16 cellular contexts compared by ENCODE assay signal in the genomic region with DNA sequence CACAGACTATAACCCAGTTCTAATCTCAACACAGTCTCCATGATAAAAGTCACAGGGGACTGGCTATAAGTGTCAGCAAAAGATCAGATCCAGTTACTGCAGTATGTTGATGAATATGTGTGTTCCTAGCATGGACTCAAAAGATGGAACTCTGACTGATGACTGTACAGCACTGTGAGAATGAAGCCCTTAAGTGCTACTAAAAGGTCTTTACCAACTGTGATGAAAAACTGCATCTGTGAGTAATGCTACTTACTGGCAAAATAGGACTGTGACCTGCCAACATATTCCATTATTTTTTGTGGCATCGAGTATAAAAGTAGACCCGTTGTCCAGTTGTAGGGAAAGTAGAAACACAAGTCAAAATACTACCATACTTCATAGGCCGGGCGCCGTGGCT.
DNase-seq lines count a peak whose midpoint lies in the region; TF ChIP-seq lines count a peak whose summit lies in the region.
"Had no signal": no experiment of that assay in that cellular context is flagged by ENCODE, and none has a peak within 500 bp of the region (broad histone marks: within the 10 kb centered on the region; RNA-seq: fewer than 3 reads in every experiment).

No MANE protein-coding gene starts in this region.

- H3K79me2 ChIP-seq in osteoblast (ENCODE audit: insufficient read depth, low read length) = no peaks in the 10 kb centered on the region

- no peak overlapping the region for H2AFZ ChIP-seq in osteoblast (ENCODE audit: low read length)

- H3K27ac ChIP-seq in osteoblast (ENCODE audit: low read depth, low read length) = no peak overlapping the region
- H3K27ac ChIP-seq: BLaER1, C4-2B had no signal

- DNase-seq in BJ (ENCODE audit: low read depth) = peak; percentile 18
- peak; percentile 29 for DNase-seq in adipocyte (ENCODE audit: low read depth)
- DNase-seq in fibroblast of gingiva (ENCODE audit: low read depth) = peak; percentile 26
- no peak for DNase-seq in osteoblast (ENCODE audit: insufficient read length, low spot score, missing footprints)
- no peak for DNase-seq in NCI-H2171 treated with DMSO at 0.1 percent for 48 hours (lab: John Stamatoyannopoulos, UW)
- no peak for DNase-seq in KG1 (lab: John Stamatoyannopoulos, UW)
- no peak for DNase-seq in ACHN
- DNase-seq: CD4-positive, CD25-positive, alpha-beta regulatory T cell; CD8-positive, alpha-beta T cell; DMS 273 treated with DMSO at 0.1 percent for 48 hours; DMS79 treated with DMSO at 0.1 percent for 48 hours; GOT3; HFFc6 had no signal

- POLR2A ChIA-PET in BJ (lab: Charles Lee) = no interaction called here

- in situ Hi-C loops in ACHN (cut with HindIII; ENCODE audit: low pct_ligation_motif_present, low pct_unique_long_range_greater_than_20kb, low sequenced_read_pairs) = no loop called here

- CTCF ChIA-PET in BJ (lab: Yijun Ruan, JAX) = no interaction called here

- H3K4me1 ChIP-seq in adipocyte (ENCODE audit: control insufficient read depth, insufficient read depth, low read length) (peaks cover 22% of the 10 kb centered on the region), osteoblast (ENCODE audit: insufficient read depth, low read length) (no peaks in the 10 kb centered on the region)

- H4K20me1 ChIP-seq in osteoblast (ENCODE audit: insufficient read depth, low read length) = no peaks in the 10 kb centered on the region
- H4K20me1 ChIP-seq: BLaER1 had no signal

- no peak overlapping the region for H3K4me2 ChIP-seq in osteoblast (ENCODE audit: insufficient read depth, low read length)
- H3K4me2 ChIP-seq: BLaER1 had no signal

- H3K4me3 ChIP-seq in BJ (ENCODE audit: low read depth, low read length) (no peak overlapping the region), adipocyte (ENCODE audit: low read length) (no peak overlapping the region), osteoblast (ENCODE audit: insufficient read depth, low read length) (no peak overlapping the region)
- H3K4me3 ChIP-seq: BLaER1, HAP-1 had no signal

- TF ChIP-seq CTCF in BJ (IDR thresholded peaks at IDR 0.05; ENCODE audit: insufficient read depth, low read depth, low read length) (no peak), osteoblast (IDR thresholded peaks at IDR 0.05; ENCODE audit: extremely low read depth, low read depth, low read length) (no peak)

- H3K9me3 ChIP-seq in adipocyte (ENCODE audit: control insufficient read depth, low read length) (no peaks in the 10 kb centered on the region), osteoblast (ENCODE audit: low read depth, low read length) (no peaks in the 10 kb centered on the region)
- H3K9me3 ChIP-seq: BLaER1, HAP-1 had no signal

- no peak overlapping the region for H3K9ac ChIP-seq in adipocyte (ENCODE audit: low read length)
- H3K9ac ChIP-seq: BLaER1 had no signal

- no peaks in the 10 kb centered on the region for H3K27me3 ChIP-seq in BJ (ENCODE audit: control insufficient read depth, insufficient read depth, low read length)
- H3K27me3 ChIP-seq in adipocyte (replicated peaks; ENCODE audit: control insufficient read depth, insufficient read depth, low read length) = no peaks in the 10 kb centered on the region
- no peaks in the 10 kb centered on the region for H3K27me3 ChIP-seq in osteoblast (ENCODE audit: insufficient read depth, low read length)
- H3K27me3 ChIP-seq: BLaER1 had no signal

- no peaks in the 10 kb centered on the region for H3K36me3 ChIP-seq in BJ (ENCODE audit: control insufficient read depth, insufficient read depth, low read length)
- no peaks in the 10 kb centered on the region for H3K36me3 ChIP-seq in adipocyte (ENCODE audit: control insufficient read depth, insufficient read depth, low read length, severe bottlenecking)
- H3K36me3 ChIP-seq in osteoblast (ENCODE audit: insufficient read depth, low read length) = no peaks in the 10 kb centered on the region
- H3K36me3 ChIP-seq: BLaER1, HAP-1 had no signal

Comparison
In these comparisons a context has a peak if more than half of its experiments do, and no peak if none do; other contexts are left out.
1. DNase-seq: peak in BJ (single experiment), adipocyte (single experiment) and fibroblast of gingiva (single experiment); none in osteoblast (single experiment), NCI-H2171 treated with DMSO at 0.1 percent for 48 hours (single experiment), KG1 (single experiment) and ACHN (single experiment).